In the genomic region with DNA sequence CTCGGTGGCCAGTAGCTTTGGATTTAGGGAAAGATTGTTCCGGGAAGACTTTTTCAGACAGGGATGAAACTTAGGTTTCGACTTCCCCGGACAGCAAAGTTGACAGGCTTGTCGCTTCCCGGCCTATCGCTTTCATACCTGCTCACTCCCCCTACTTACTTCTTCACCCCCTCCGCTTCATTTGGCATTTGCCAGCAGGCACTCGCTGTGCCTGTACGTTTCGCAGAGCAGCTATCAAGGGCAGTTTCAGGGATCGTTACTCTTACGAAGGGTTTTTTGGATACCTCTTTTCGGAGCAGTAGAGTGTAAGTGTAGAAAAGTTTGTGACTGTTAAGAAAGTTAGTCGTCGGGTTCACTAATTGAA, we compare ENCODE assay signal across 8 cellular contexts. TPM values are rescaled to one million over a fixed set of nuclear protein-coding genes. Genes with fewer than 3 reads are reported as not detected.
DNase-seq lines count a peak whose midpoint lies in the region; ATAC-seq and TF ChIP-seq lines count a peak whose summit lies in the region.

No MANE protein-coding gene starts in this region.

- no peaks in the 10 kb centered on the region for H3K4me1 ChIP-seq in endodermal cell (ENCODE audit: control insufficient read depth, insufficient read depth, low read length)

- H3K36me3 ChIP-seq in endodermal cell (ENCODE audit: control insufficient read depth, insufficient read depth, low read length) (peaks cover 29% of the 10 kb centered on the region), neural cell (ENCODE audit: insufficient read depth, low read length) (peaks cover 3% of the 10 kb centered on the region)

- ATAC-seq in HG03354 (IDR thresholded peaks at IDR 0.05; ENCODE audit: poor library complexity, severe bottlenecking, unreplicated experiment) (peak; percentile 21), HG03159 (IDR thresholded peaks at IDR 0.05; ENCODE audit: unreplicated experiment) (no peak), GM21526 (IDR thresholded peaks at IDR 0.05; ENCODE audit: low FRiP score, unreplicated experiment) (no peak)

- 0 to 1% methylated on average over 8 to 16 of the region's 16 CpGs for WGBS in endodermal cell (ENCODE audit: insufficient coverage in 1 of 2, insufficient read length in 1 of 2), 2 experiments

- no peaks in the 10 kb centered on the region for H3K9me2 ChIP-seq in neural cell (ENCODE audit: insufficient read depth, low read length)

- H3K9me3 ChIP-seq in endodermal cell (ENCODE audit: control insufficient read depth, low read length) (peaks cover 9% of the 10 kb centered on the region), neural cell (ENCODE audit: low read length) (no peaks in the 10 kb centered on the region)

- H3K27ac ChIP-seq in endodermal cell (ENCODE audit: low read depth, low read length) (no peak overlapping the region), neural cell (ENCODE audit: low read length) (peak overlapping the region; percentile 82)

- no peaks in the 10 kb centered on the region for H3F3A ChIP-seq in neural cell (ENCODE audit: insufficient read depth, low read length, poor library complexity, severe bottlenecking)

- H3K36me3 Mint-ChIP-seq in endodermal cell (ENCODE audit: low read depth), result peaks cover 21% of the 10 kb centered on the region

- H3K9me3 Mint-ChIP-seq in endodermal cell, result no peaks in the 10 kb centered on the region

- H3K4me2 ChIP-seq in neural cell (ENCODE audit: low read length), result peak overlapping the region; percentile 90

- H4K20me1 ChIP-seq in neural cell (ENCODE audit: insufficient read depth), result no peaks in the 10 kb centered on the region

- no peaks in the 10 kb centered on the region for H3K27me3 Mint-ChIP-seq in endodermal cell (ENCODE audit: insufficient read depth)

- H2AFZ ChIP-seq in neural cell (ENCODE audit: low read depth, low read length), result peak overlapping the region; percentile 97

- H3K4me1 Mint-ChIP-seq in endodermal cell, result peaks cover 5% of the 10 kb centered on the region

- H3K9ac ChIP-seq in endodermal cell (ENCODE audit: extremely low read depth, low read length, poor library complexity, severe bottlenecking) (peak overlapping the region; percentile 50), neural cell (ENCODE audit: low read length) (peak overlapping the region; percentile 77)

- H3K4me3 Mint-ChIP-seq in endodermal cell, result no peak overlapping the region

- no peaks in the 10 kb centered on the region for H3K27me3 ChIP-seq in endodermal cell (ENCODE audit: control insufficient read depth, insufficient read depth, low read length, poor library complexity, severe bottlenecking)
- no peaks in the 10 kb centered on the region for H3K27me3 ChIP-seq in neural cell (ENCODE audit: insufficient read depth, low read depth, low read length)

- H3K4me3 ChIP-seq in endodermal cell (ENCODE audit: low read length) (peak overlapping the region; percentile 99), neural cell (ENCODE audit: low read length) (peak overlapping the region; percentile 82)

- TF ChIP-seq EP300 in neural cell (conservative IDR thresholded peaks at IDR 0.05; ENCODE audit: poor library complexity, severe bottlenecking), result no peak

- TF ChIP-seq RAD21 in neural cell (conservative IDR thresholded peaks at IDR 0.05), result no peak

- TF ChIP-seq CTCF in endodermal cell (conservative IDR thresholded peaks at IDR 0.05), result no peak
- no peak for TF ChIP-seq CTCF in neural cell (IDR thresholded peaks at IDR 0.05; ENCODE audit: poor library complexity, severe bottlenecking)

- DNase-seq in COLO668 (lab: John Stamatoyannopoulos, UW; ENCODE audit: unreplicated experiment) (peak; percentile 24), endodermal cell (no peak), GDM1 (lab: John Stamatoyannopoulos, UW) (no peak)
- DNase-seq in activated CD4-positive, alpha-beta T cell treated with anti-CD3 and anti-CD28 coated beads for 1 hour, result peak; percentile 22

- H3K27ac Mint-ChIP-seq in endodermal cell, result no peak overlapping the region

- peaks cover 43% of the 10 kb centered on the region for H3K79me2 ChIP-seq in neural cell (replicated peaks; ENCODE audit: insufficient read depth, low read length)

TF ChIP-seq in neural cell, 6 proteins besides CTCF, POLR2A, EP300 and RAD21:
- TF ChIP-seq POLR2AphosphoS5 (IDR thresholded peaks at IDR 0.05) (no peak), MXI1 (conservative IDR thresholded peaks at IDR 0.05; ENCODE audit: poor library complexity, severe bottlenecking) (no peak), SMC3 (conservative IDR thresholded peaks at IDR 0.05; ENCODE audit: poor library complexity) (no peak), EZH2 (IDR thresholded peaks at IDR 0.05; ENCODE audit: borderline replicate concordance, insufficient read depth, low read length, poor library complexity, severe bottlenecking) (no peak), TAF1 (IDR thresholded peaks at IDR 0.05; ENCODE audit: low read depth) (no peak)
- TF ChIP-seq, protein P1, sequence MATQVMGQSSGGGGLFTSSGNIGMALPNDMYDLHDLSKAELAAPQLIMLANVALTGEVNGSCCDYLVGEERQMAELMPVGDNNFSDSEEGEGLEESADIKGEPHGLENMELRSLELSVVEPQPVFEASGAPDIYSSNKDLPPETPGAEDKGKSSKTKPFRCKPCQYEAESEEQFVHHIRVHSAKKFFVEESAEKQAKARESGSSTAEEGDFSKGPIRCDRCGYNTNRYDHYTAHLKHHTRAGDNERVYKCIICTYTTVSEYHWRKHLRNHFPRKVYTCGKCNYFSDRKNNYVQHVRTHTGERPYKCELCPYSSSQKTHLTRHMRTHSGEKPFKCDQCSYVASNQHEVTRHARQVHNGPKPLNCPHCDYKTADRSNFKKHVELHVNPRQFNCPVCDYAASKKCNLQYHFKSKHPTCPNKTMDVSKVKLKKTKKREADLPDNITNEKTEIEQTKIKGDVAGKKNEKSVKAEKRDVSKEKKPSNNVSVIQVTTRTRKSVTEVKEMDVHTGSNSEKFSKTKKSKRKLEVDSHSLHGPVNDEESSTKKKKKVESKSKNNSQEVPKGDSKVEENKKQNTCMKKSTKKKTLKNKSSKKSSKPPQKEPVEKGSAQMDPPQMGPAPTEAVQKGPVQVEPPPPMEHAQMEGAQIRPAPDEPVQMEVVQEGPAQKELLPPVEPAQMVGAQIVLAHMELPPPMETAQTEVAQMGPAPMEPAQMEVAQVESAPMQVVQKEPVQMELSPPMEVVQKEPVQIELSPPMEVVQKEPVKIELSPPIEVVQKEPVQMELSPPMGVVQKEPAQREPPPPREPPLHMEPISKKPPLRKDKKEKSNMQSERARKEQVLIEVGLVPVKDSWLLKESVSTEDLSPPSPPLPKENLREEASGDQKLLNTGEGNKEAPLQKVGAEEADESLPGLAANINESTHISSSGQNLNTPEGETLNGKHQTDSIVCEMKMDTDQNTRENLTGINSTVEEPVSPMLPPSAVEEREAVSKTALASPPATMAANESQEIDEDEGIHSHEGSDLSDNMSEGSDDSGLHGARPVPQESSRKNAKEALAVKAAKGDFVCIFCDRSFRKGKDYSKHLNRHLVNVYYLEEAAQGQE (IDR thresholded peaks at IDR 0.05; ENCODE audit: borderline replicate concordance), result no peak

RNA-seq across cellular contexts. Expression of a gene that starts 0.4 kb away (rescaled TPM):
- total RNA-seq in endodermal cell, result 10 to 100 TPM; 16.8 to 18.4 TPM
- polyA plus RNA-seq in endodermal cell (2013, experiment 1 of 2), result 14.2 TPM
- polyA plus RNA-seq in endodermal cell (2013, experiment 2 of 2), result 12.9 TPM
- polyA plus RNA-seq in neural cell, result 19.9 and 22.0 TPM in 2 replicates
- polyA minus RNA-seq in neural cell, result 29.2 and 42.1 TPM in 2 replicates

RNA-seq across cellular contexts. Expression of a gene that starts 0.8 kb away (rescaled TPM):
- total RNA-seq in endodermal cell, result 10 to 100 TPM; 28.1 to 32.3 TPM
- 29.2 TPM for polyA plus RNA-seq in endodermal cell (2013, experiment 1 of 2)
- polyA plus RNA-seq in endodermal cell (2013, experiment 2 of 2), result 38.8 TPM
- 41.6 and 42.4 TPM in 2 replicates for polyA plus RNA-seq in neural cell
- polyA minus RNA-seq in neural cell, result 56.1 and 60.1 TPM in 2 replicates

RNA-seq across cellular contexts. Expression of a gene that starts 58.9 kb away (rescaled TPM):
- total RNA-seq in endodermal cell, result 1 to 10 TPM; 4.9 to 7.8 TPM
- 9.8 TPM for polyA plus RNA-seq in endodermal cell (2013, experiment 1 of 2)
- polyA plus RNA-seq in endodermal cell (2013, experiment 2 of 2), result 9.8 TPM
- polyA plus RNA-seq in neural cell, result 11.2 and 14.7 TPM in 2 replicates
- 7.5 and 11.7 TPM in 2 replicates for polyA minus RNA-seq in neural cell

Comparison
In these comparisons a context has a peak if more than half of its experiments do, and no peak if none do; other contexts are left out.
1. DNase-seq: peak in COLO668 (single experiment) and activated CD4-positive, alpha-beta T cell treated with anti-CD3 and anti-CD28 coated beads for 1 hour (single experiment); none in endodermal cell (single experiment) and GDM1 (single experiment).